Comparison of ENCODE assay signal across 8 cellular contexts in genomic region chr10:116490028-116490662, GRCh38. TPM values are rescaled to one million over a fixed set of nuclear protein-coding genes. Genes with fewer than 3 reads are reported as not detected.
A peak's percentile ranks its signal among the peaks of the same experiment; 100 is the strongest.
DNase-seq lines count a peak whose midpoint lies in the region; ATAC-seq, FAIRE-seq and TF ChIP-seq lines count a peak whose summit lies in the region.

No MANE protein-coding gene starts in this region.

- no peak overlapping the region for H3K4me3 Mint-ChIP-seq in activated naive CD8-positive, alpha-beta T cell treated with anti-CD3 and anti-CD28 coated beads for 36 hours

- no peak for TF ChIP-seq POLR2A in esophagus squamous epithelium (IDR thresholded peaks at IDR 0.05)

- H3K4me1 Mint-ChIP-seq in activated naive CD8-positive, alpha-beta T cell treated with anti-CD3 and anti-CD28 coated beads for 36 hours, result no peaks in the 10 kb centered on the region

- no peaks in the 10 kb centered on the region for H3K4me1 ChIP-seq in esophagus squamous epithelium

- no peaks in the 10 kb centered on the region for H3K27me3 ChIP-seq in esophagus squamous epithelium

- intact Hi-C loops in esophagus squamous epithelium (cut with DNase I), result no loop called here

- peaks cover 3% of the 10 kb centered on the region for H3K9me3 Mint-ChIP-seq in activated naive CD8-positive, alpha-beta T cell treated with anti-CD3 and anti-CD28 coated beads for 36 hours

- H3K27ac ChIP-seq in esophagus squamous epithelium, result no peak overlapping the region

- 13 to 18% methylated on average over 2 of the region's 2 CpGs for WGBS in esophagus squamous epithelium, 2 donors

- peaks cover 11% of the 10 kb centered on the region for H3K27me3 Mint-ChIP-seq in activated naive CD8-positive, alpha-beta T cell treated with anti-CD3 and anti-CD28 coated beads for 36 hours

- H3K4me3 ChIP-seq in esophagus squamous epithelium, result no peak overlapping the region

- ATAC-seq in HG02623 (IDR thresholded peaks at IDR 0.05; ENCODE audit: unreplicated experiment), result no peak

- DNase-seq in AG08395 (ENCODE audit: low spot score) (peak; percentile 44), GM18507 (ENCODE audit: extremely low spot score, insufficient read length, low read depth) (no peak), NCI-H460 (ENCODE audit: extremely low read depth, low read depth) (peak; percentile 44), esophagus squamous epithelium (lab: John Stamatoyannopoulos, UW) (no peak), superior temporal gyrus (ENCODE audit: extremely low spot score) (peak; percentile 76)
- no peak for DNase-seq in activated CD4-positive, alpha-beta T cell treated with anti-CD3 and anti-CD28 coated beads for 1 hour
- no peak for DNase-seq in activated naive CD8-positive, alpha-beta T cell treated with anti-CD3 and anti-CD28 coated beads for 36 hours

- H3K36me3 Mint-ChIP-seq in activated naive CD8-positive, alpha-beta T cell treated with anti-CD3 and anti-CD28 coated beads for 36 hours, result no peaks in the 10 kb centered on the region

- H3K27ac Mint-ChIP-seq in activated naive CD8-positive, alpha-beta T cell treated with anti-CD3 and anti-CD28 coated beads for 36 hours, result no peak overlapping the region

- peak; percentile 84 for FAIRE-seq in GM18507 (lab: Jason Lieb, UNC)

- peak in 5 of 6 experiments; percentile 22 to 58 (median 41) for TF ChIP-seq CTCF in esophagus squamous epithelium (IDR thresholded peaks at IDR 0.05)

- H3K36me3 ChIP-seq in esophagus squamous epithelium, result no peaks in the 10 kb centered on the region

- H3K9me3 ChIP-seq in esophagus squamous epithelium, result no peaks in the 10 kb centered on the region

RNA-seq across cellular contexts. Expression of gene PNLIP, which starts 55.6 kb away (rescaled TPM):
- not detected in 2 replicates for total RNA-seq in NCI-H460 (2014; rRNA removed; shearing (Covaris generic))
- not detected in 2 replicates for polyA plus RNA-seq in NCI-H460 (2014; cell fraction: nucleus; rRNA removed)
- total RNA-seq in esophagus squamous epithelium, result not detected
- total RNA-seq in activated naive CD8-positive, alpha-beta T cell treated with anti-CD3 and anti-CD28 coated beads for 36 hours, result not detected

Comparison
In these comparisons a context has a peak if more than half of its experiments do, and no peak if none do; other contexts are left out.
1. DNase-seq: peak in AG08395 (single experiment), NCI-H460 (single experiment) and superior temporal gyrus (single experiment); none in GM18507 (single experiment), esophagus squamous epithelium (single experiment), activated CD4-positive, alpha-beta T cell treated with anti-CD3 and anti-CD28 coated beads for 1 hour (single experiment) and activated naive CD8-positive, alpha-beta T cell treated with anti-CD3 and anti-CD28 coated beads for 36 hours (single experiment).